In the genomic region with DNA sequence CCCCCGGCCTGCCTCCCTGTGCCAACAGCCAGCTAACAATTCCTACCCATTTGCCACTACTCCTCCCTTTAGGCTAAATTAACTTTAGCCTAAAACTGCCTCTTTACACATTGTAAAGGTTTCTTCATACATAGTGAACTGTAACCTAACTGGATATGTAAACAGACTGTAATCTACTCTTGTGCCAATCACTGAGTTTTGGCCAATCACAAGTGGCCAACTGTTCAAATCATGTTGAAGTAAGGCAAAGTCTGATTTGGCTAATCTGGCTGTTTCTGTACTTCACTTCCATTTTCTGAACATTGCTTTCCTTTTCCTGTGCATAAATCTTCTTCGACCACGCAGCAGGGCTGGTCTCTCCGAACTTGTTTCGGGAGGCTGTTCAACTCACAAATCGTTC, we compare ENCODE assay signal across 28 cellular contexts.
"Had no signal": no experiment of that assay in that cellular context is flagged by ENCODE, and none has a peak within 500 bp of the region (broad histone marks: within the 10 kb centered on the region; RNA-seq: fewer than 3 reads in every experiment).

No MANE protein-coding gene starts in this region.

- H3K4me1 ChIP-seq: heart right ventricle, prostate gland, tibial artery, upper lobe of right lung had no signal

- DNase-seq: activated CD4-positive, alpha-beta T cell treated with anti-CD3 and anti-CD28 coated beads for 36 hours; activated CD4-positive, CD25-positive, alpha-beta regulatory T cell; activated CD8-positive, alpha-beta memory T cell treated with anti-CD3 and anti-CD28 coated beads, Interleukin-2, amount 10 ng/mL, durations not matched to agents 7 days and 5 days; activated CD8-positive, alpha-beta T cell treated with anti-CD3 and anti-CD28 coated beads, Interleukin-2, amount 10 ng/mL, durations not matched to agents 7 days and 5 days; activated T-cell treated with anti-CD3 and anti-CD28 coated beads, Interleukin-2, amount 50 U/mL, for 48 hours; anterior cingulate cortex; dermis blood vessel endothelial cell; effector CD4-positive, alpha-beta T cell; esophagus squamous epithelium; foreskin melanocyte; heart right ventricle; kidney glomerular epithelial cell; left ventricle myocardium inferior; mesendoderm; stimulated activated CD4-positive, alpha-beta T cell treated with anti-CD3 and anti-CD28 coated beads, Interleukin-15, amount 100 ng/mL, for 24 hours; stimulated activated CD4-positive, alpha-beta T cell treated with anti-CD3 and anti-CD28 coated beads, Interleukin-2, amount 100 ng/mL, for 24 hours; stimulated activated naive B cell treated with anti-CD40 and anti-IgM and Interleukin-4, amounts not matched to agents 10 μg/mL and 1 μg/mL and 100 μg/mL, for 72 hours; tibial artery; upper lobe of right lung had no signal

- H3K9me3 ChIP-seq: esophagus squamous epithelium, heart right ventricle, left ventricle myocardium inferior, neutrophil, prostate gland, suprapubic skin, tibial artery, upper lobe of right lung had no signal

- ATAC-seq: activated CD4-positive, alpha-beta T cell treated with anti-CD3 and anti-CD28 coated beads for 36 hours; activated CD8-positive, alpha-beta memory T cell treated with anti-CD3 and anti-CD28 coated beads, Interleukin-2, amount 10 ng/mL, durations not matched to agents 7 days and 5 days; activated CD8-positive, alpha-beta T cell treated with anti-CD3 and anti-CD28 coated beads, Interleukin-2, amount 10 ng/mL, durations not matched to agents 7 days and 5 days; activated naive CD4-positive, alpha-beta T cell treated with anti-CD3 and anti-CD28 coated beads, Interleukin-2, amount 50 U/mL, for 72 hours; heart right ventricle; natural killer cell treated with Interleukin-12 subunit alpha and Interleukin-12 subunit beta and Interleukin-15 and Interleukin-18, amount 100 ng/mL, for 72 hours; stimulated activated naive B cell treated with anti-CD40 and anti-IgM and Interleukin-4, amounts not matched to agents 10 μg/mL and 1 μg/mL and 100 μg/mL, for 72 hours; upper lobe of right lung had no signal

- H3K36me3 ChIP-seq: esophagus squamous epithelium, heart right ventricle, left ventricle myocardium inferior, neutrophil, prostate gland, suprapubic skin, tibial artery, upper lobe of right lung had no signal

- H3K27ac ChIP-seq: epithelial cell of prostate, esophagus squamous epithelium, heart right ventricle, left ventricle myocardium inferior, neutrophil, prostate gland, suprapubic skin, tibial artery, upper lobe of right lung had no signal

- H3K4me3 ChIP-seq: esophagus squamous epithelium, heart right ventricle, left ventricle myocardium inferior, lung, prostate gland, suprapubic skin, tibial artery, upper lobe of right lung had no signal

- FAIRE-seq: bronchial epithelial cell, endometrium had no signal

- H3K27me3 ChIP-seq: esophagus squamous epithelium, neutrophil, suprapubic skin, tibial artery, upper lobe of right lung had no signal
